Comparison of ENCODE assay signal across 25 cellular contexts in genomic region chr5:177511181-177511580, GRCh38. TPM values are rescaled to one million over a fixed set of nuclear protein-coding genes. Genes with fewer than 3 reads are reported as not detected.
DNase-seq lines count a peak whose midpoint lies in the region; ATAC-seq, FAIRE-seq and TF ChIP-seq lines count a peak whose summit lies in the region.
"Had no signal": no experiment of that assay in that cellular context is flagged by ENCODE, and none has a peak within 500 bp of the region (broad histone marks: within the 10 kb centered on the region; RNA-seq: fewer than 3 reads in every experiment).

No MANE protein-coding gene starts in this region.

- TF ChIP-seq POLR2A in K562 (conservative IDR thresholded peaks at IDR 0.05) (0 out of 2 replicates have a peak, but pooled peaks have one; percentile 6), lower leg skin (IDR thresholded peaks at IDR 0.05) (no peak)

- H3K4me2 ChIP-seq in BLaER1 treated with 17β-estradiol and CSF1 and Interleukin-3, amounts not matched to agents 10 nM and 100 nM: peak overlapping the region; percentile 94 to 100 (median 99)
- H3K4me2 ChIP-seq in Karpas-422 (ENCODE audit: low read depth, low read length, poor library complexity, severe bottlenecking): peak overlapping the region; percentile 100
- no peak overlapping the region for H3K4me2 ChIP-seq in K562 (ENCODE audit: insufficient read depth, low read length)
- H3K4me2 ChIP-seq: KMS-11 had no signal

- H3K9ac ChIP-seq in BLaER1 treated with 17β-estradiol and CSF1 and Interleukin-3, amounts not matched to agents 10 nM and 100 nM: peak overlapping the region; percentile 91 to 100 (median 95)
- peak overlapping the region; percentile 99 for H3K9ac ChIP-seq in Karpas-422 (ENCODE audit: low read length)
- H3K9ac ChIP-seq in K562 (ENCODE audit: insufficient read depth in 1 of 2, low read depth in 2 of 2, low read length in 2 of 2): peak overlapping the region in 1 of 2 experiments; percentile 53; a peak in 2 of 4 replicates
- H3K9ac ChIP-seq: KMS-11 had no signal

- H3K27me3 ChIP-seq in BLaER1 treated with 17β-estradiol and CSF1 and Interleukin-3, amounts not matched to agents 10 nM and 100 nM: no peaks in the 10 kb centered on the region
- no peaks in the 10 kb centered on the region for H3K27me3 ChIP-seq in Karpas-422 (ENCODE audit: low read length)
- H3K27me3 ChIP-seq in K562 (ENCODE audit: control insufficient read depth in 2 of 2, insufficient read depth in 2 of 2, low read length in 2 of 2): no peaks in the 10 kb centered on the region
- H3K27me3 ChIP-seq in neutrophil: no peaks in the 10 kb centered on the region
- H3K27me3 ChIP-seq: gastroesophageal sphincter had no signal

- H2AFZ ChIP-seq in Karpas-422 (ENCODE audit: low read length): no peak overlapping the region
- H2AFZ ChIP-seq in K562 (ENCODE audit: low read depth, low read length): no peak overlapping the region

- POLR2A ChIA-PET in K562 (lab: Yijun Ruan, JAX): interaction anchor here (1.0 to 1.2 kb wide), 3 partner anchors 12 to 15 kb away, joined by 3 read pairs; partner anchors contain the start of gene PDLIM7

- intact Hi-C loops in K562 (cut with micrococcal nuclease) (no loop called here), mucosa of descending colon (cut with DNase I, micrococcal nuclease) (no loop called here), lower leg skin (cut with DNase I; ENCODE audit: low total_unique reads) (no loop called here)

- no peak for TF ChIP-seq CTCF in K562 (IDR thresholded peaks at IDR 0.05 in 2 of 3, conservative IDR thresholded peaks at IDR 0.05 in 1 of 3; ENCODE audit: insufficient read depth in 2 of 3, low read depth in 1 of 3, low read length in 3 of 3)
- no peak for TF ChIP-seq CTCF in neutrophil (IDR thresholded peaks at IDR 0.05)
- no peak for TF ChIP-seq CTCF in mucosa of descending colon (IDR thresholded peaks at IDR 0.05)
- TF ChIP-seq CTCF in lower leg skin (IDR thresholded peaks at IDR 0.05): no peak

- no peak for TF ChIP-seq EP300 in K562 (IDR thresholded peaks at IDR 0.05; ENCODE audit: low read length)

- no peak for TF ChIP-seq RAD21 in K562 (CRISPR knock-in tag; conservative IDR thresholded peaks at IDR 0.05 in 1 of 2, IDR thresholded peaks at IDR 0.05 in 1 of 2)

- H3K9me3 ChIP-seq in BLaER1 treated with 17β-estradiol and CSF1 and Interleukin-3, amounts not matched to agents 10 nM and 100 nM (replicated peaks in 1 of 11): no peaks in the 10 kb centered on the region
- H3K9me3 ChIP-seq in Karpas-422 (ENCODE audit: low read length): no peaks in the 10 kb centered on the region
- no peaks in the 10 kb centered on the region for H3K9me3 ChIP-seq in K562 (replicated peaks; ENCODE audit: control insufficient read depth, insufficient read depth, low read depth, low read length)
- H3K9me3 ChIP-seq in neutrophil: no peaks in the 10 kb centered on the region
- no peaks in the 10 kb centered on the region for H3K9me3 ChIP-seq in mucosa of descending colon
- H3K9me3 ChIP-seq: gastroesophageal sphincter had no signal

- H3K79me2 ChIP-seq in Karpas-422 (ENCODE audit: low read length) (peaks cover 48% of the 10 kb centered on the region), K562 (ENCODE audit: control insufficient read depth, insufficient read depth, low read length) (peaks cover 34% of the 10 kb centered on the region)

- no peaks in the 10 kb centered on the region for H3K9me1 ChIP-seq in K562 (ENCODE audit: control insufficient read depth, insufficient read depth, low read length)

- no peak for DNase-seq in Karpas-422
- DNase-seq in K562 (ENCODE audit: extremely low read depth in 1 of 4, low spot score in 3 of 4): no peak
- no peak for DNase-seq in stimulated activated naive CD4-positive, alpha-beta T cell (lab: John Stamatoyannopoulos, UW)
- no peak for DNase-seq in mucosa of descending colon
- DNase-seq in lower leg skin (ENCODE audit: low spot score in 2 of 2): no peak
- DNase-seq: activated CD4-positive, alpha-beta T cell treated with anti-CD3 and anti-CD28 coated beads, Interleukin-2, amount 10 ng/mL, durations not matched to agents 7 days and 5 days; activated CD8-positive, alpha-beta memory T cell treated with anti-CD3 and anti-CD28 coated beads, Interleukin-2, amount 50 U/mL, for 4 hours; CD8-positive, alpha-beta T cell; DMS153; endodermal cell; NCI-H1105; NCI-H2029 treated with DMSO at 0.1 percent for 48 hours; NCI-H345; NCI-H82; retina; stimulated activated CD4-positive, alpha-beta T cell treated with anti-CD3 and anti-CD28 coated beads, Interleukin-12 subunit alpha, Interleukin-12 subunit beta, amount 100 ng/mL, for 4 hours; stimulated activated CD4-positive, alpha-beta T cell treated with anti-CD3 and anti-CD28 coated beads, Interleukin-4, amount 100 ng/mL, for 4 hours had no signal

- CTCF ChIA-PET in K562 (lab: Yijun Ruan, JAX; ENCODE audit: low intra/inter-chr PET ratio): interaction anchor here (0.6 kb wide), 1 partner anchor 641 kb away, joined by 3 read pairs; no protein-coding TSS in a partner anchor

- peak overlapping the region in 8 of 10 experiments; percentile 2 to 81 (median 74); a peak in 15 of 20 replicates for H3K4me3 ChIP-seq in BLaER1 treated with 17β-estradiol and CSF1 and Interleukin-3, amounts not matched to agents 10 nM and 100 nM
- H3K4me3 ChIP-seq in Karpas-422 (ENCODE audit: low read length) (peak overlapping the region; percentile 36; the same call in 1 of the 2 replicates), K562 (no peak overlapping the region), neutrophil (ENCODE audit: low read depth in 1 of 2, low read length in 1 of 2) (peak overlapping the region; percentile 88 to 100), mucosa of descending colon (no peak overlapping the region), lower leg skin (ENCODE audit: low read depth, poor library complexity, severe bottlenecking) (no peak overlapping the region)
- H3K4me3 ChIP-seq: coronary artery, gastroesophageal sphincter, lung had no signal

- H3K36me3 ChIP-seq in BLaER1 treated with 17β-estradiol and CSF1 and Interleukin-3, amounts not matched to agents 10 nM and 100 nM: peaks cover 66 to 83% (median 71%) of the 10 kb centered on the region in 11 experiments
- H3K36me3 ChIP-seq in Karpas-422 (ENCODE audit: insufficient read depth, low read length) (peaks cover 35% of the 10 kb centered on the region), K562 (ENCODE audit: control insufficient read depth, insufficient read depth, low read length) (peaks cover 80% of the 10 kb centered on the region), neutrophil (peaks cover 51% of the 10 kb centered on the region), mucosa of descending colon (ENCODE audit: low read depth) (no peaks in the 10 kb centered on the region)

- in situ Hi-C loops in K562 (cut with MboI): no loop called here

- H3K4me1 ChIP-seq in BLaER1 treated with 17β-estradiol and CSF1 and Interleukin-3, amounts not matched to agents 10 nM and 100 nM: peaks cover 70 to 87% (median 79%) of the 10 kb centered on the region in 10 experiments
- H3K4me1 ChIP-seq in Karpas-422 (ENCODE audit: low read length) (peaks cover 72% of the 10 kb centered on the region), K562 (replicated peaks in 1 of 2; ENCODE audit: control insufficient read depth in 2 of 2, insufficient read depth in 2 of 2, low read length in 2 of 2) (peaks cover 34 to 64% of the 10 kb centered on the region in 2 experiments), neutrophil (ENCODE audit: control insufficient read depth in 1 of 2, insufficient read depth in 1 of 2, low read depth in 1 of 2, low read length in 1 of 2) (peaks cover 50 to 67% of the 10 kb centered on the region in 2 experiments), mucosa of descending colon (ENCODE audit: low read depth) (peaks cover 7% of the 10 kb centered on the region)

- ATAC-seq in K562: no peak
- ATAC-seq in mucosa of descending colon: no peak
- ATAC-seq: CD8-positive, alpha-beta T cell; gastroesophageal sphincter; Panc1 had no signal

- H3K27ac ChIP-seq in BLaER1 treated with 17β-estradiol and CSF1 and Interleukin-3, amounts not matched to agents 10 nM and 100 nM: peak overlapping the region; percentile 93 to 100 (median 98)
- H3K27ac ChIP-seq in Karpas-422 (ENCODE audit: low read length) (peak overlapping the region; percentile 99), K562 (ENCODE audit: extremely low read depth, low read depth, low read length) (no peak overlapping the region), neutrophil (peak overlapping the region; percentile 99)
- H3K27ac ChIP-seq: gastroesophageal sphincter, KMS-11 had no signal

- FAIRE-seq in K562 (lab: Jason Lieb, UNC): no peak
- FAIRE-seq: islet of Langerhans had no signal

- no TSS peak for BruUV-seq in K562 (replicated peaks; lab: Mats Ljungman, UMichigan)

- 90% methylated on average over 5 of the region's 5 CpGs for WGBS in K562 (ENCODE audit: insufficient coverage, low coverage, missing lambda C conversion rate)
- 90 to 96% methylated on average over 5 of the region's 5 CpGs for WGBS in lower leg skin, 2 donors

- no peaks in the 10 kb centered on the region for H3K9me2 ChIP-seq in Karpas-422 (replicated peaks; ENCODE audit: insufficient read depth, low read length)

- H4K20me1 ChIP-seq in BLaER1 treated with 17β-estradiol and CSF1 and Interleukin-3, amounts not matched to agents 10 nM and 100 nM: peaks cover 6 to 38% (median 25%) of the 10 kb centered on the region in 11 experiments; a peak in 19 of 22 replicates
- H4K20me1 ChIP-seq in Karpas-422 (ENCODE audit: insufficient read depth, low read depth, low read length) (0 out of 2 replicates have a peak, but pooled peaks cover 3% of the 10 kb centered on the region), K562 (replicated peaks; ENCODE audit: control insufficient read depth, insufficient read depth, low read length) (no peaks in the 10 kb centered on the region)

RNA-seq across cellular contexts. Expression of gene DOK3, which starts 1.6 kb away (rescaled TPM):
- total RNA-seq in Karpas-422 (2014; rRNA removed; shearing (Covaris generic); ENCODE audit: low replicate concordance): 138 and 188 TPM in 2 replicates
- 31.3 and 80.0 TPM in 2 replicates for total RNA-seq in K562 (2011; cell fraction: chromatin; rRNA removed; ENCODE audit: low replicate concordance)
- 40.8 and 45.7 TPM in 2 replicates for total RNA-seq in K562 (2011; cell fraction: nucleolus; rRNA removed)
- total RNA-seq in K562 (2011; cell fraction: nucleoplasm; rRNA removed): 31.9 and 45.3 TPM in 2 replicates
- total RNA-seq in K562 (2014; rRNA removed): 9.2 and 11.0 TPM in 2 replicates
- 2.0 TPM in 2 replicates for total RNA-seq in K562 (2014; rRNA removed; fragmentation: Illumina TruSeq; extraction: Trizol)
- total RNA-seq in K562 (2015; rRNA removed; fragmentation: Illumina TruSeq; extraction: Trizol): 5.9 and 7.2 TPM in 2 replicates
- 15.7 and 21.1 TPM in 2 replicates for total RNA-seq in K562 (2021)
- polyA plus RNA-seq in K562 (2011; rRNA removed): 8.0 and 16.1 TPM in 2 replicates
- polyA plus RNA-seq in K562 (2011; cell fraction: cytosol; rRNA removed): 15.1 and 21.5 TPM in 2 replicates
- 70.3 and 111 TPM in 2 replicates for polyA plus RNA-seq in K562 (2011; cell fraction: nucleus; rRNA removed)
- polyA plus RNA-seq in K562 (2012): 14.5 and 23.5 TPM in 2 replicates
- 10.1 and 12.5 TPM in 2 replicates for polyA plus RNA-seq in K562 (2014; fragmentation: Illumina TruSeq; extraction: Trizol)
- polyA plus RNA-seq in K562 (2014; fragmentation: Nextera tagmentation; extraction: Ambion mirVana): 1 to 10 TPM; 1.3 to 1.7 TPM
- polyA plus RNA-seq in K562 (2014; rRNA removed): 16.9 and 23.0 TPM in 2 replicates
- 3.9 and 4.1 TPM in 2 replicates for polyA minus RNA-seq in K562 (2011; rRNA and poly(A)+ RNA removed)
- 7.4 and 11.9 TPM in 2 replicates for polyA minus RNA-seq in K562 (2011; cell fraction: cytosol; rRNA and poly(A)+ RNA removed)
- polyA minus RNA-seq in K562 (2011; cell fraction: nucleus; rRNA and poly(A)+ RNA removed): 18.3 and 19.9 TPM in 2 replicates
- total RNA-seq in mucosa of descending colon: 10 to 100 TPM in 1 of 3 donors, 1 to 10 TPM in 2; 3.7 to 10.3 (median 8.4) TPM
- total RNA-seq in lower leg skin: 1 to 10 TPM; 1.5 to 4.0 (median 2.0) TPM

RNA-seq across cellular contexts. Expression of gene DDX41, which starts 5.6 kb away (rescaled TPM):
- total RNA-seq in Karpas-422 (2014; rRNA removed; shearing (Covaris generic); ENCODE audit: low replicate concordance): 104 and 195 TPM in 2 replicates
- 156 and 392 TPM in 2 replicates for total RNA-seq in K562 (2011; cell fraction: chromatin; rRNA removed; ENCODE audit: low replicate concordance)
- total RNA-seq in K562 (2011; cell fraction: nucleolus; rRNA removed): 235 and 242 TPM in 2 replicates
- total RNA-seq in K562 (2011; cell fraction: nucleoplasm; rRNA removed): 123 and 170 TPM in 2 replicates
- 284 and 396 TPM in 2 replicates for total RNA-seq in K562 (2014; rRNA removed)
- total RNA-seq in K562 (2014; rRNA removed; fragmentation: Illumina TruSeq; extraction: Trizol): 41.4 and 53.7 TPM in 2 replicates
- total RNA-seq in K562 (2015; rRNA removed; fragmentation: Illumina TruSeq; extraction: Trizol): 97.1 and 116 TPM in 2 replicates
- 164 and 167 TPM in 2 replicates for total RNA-seq in K562 (2021)
- 138 and 148 TPM in 2 replicates for polyA plus RNA-seq in K562 (2011; rRNA removed)
- 199 and 327 TPM in 2 replicates for polyA plus RNA-seq in K562 (2011; cell fraction: cytosol; rRNA removed)
- 545 and 753 TPM in 2 replicates for polyA plus RNA-seq in K562 (2011; cell fraction: nucleus; rRNA removed)
- polyA plus RNA-seq in K562 (2012): 166 and 178 TPM in 2 replicates
- 94.9 and 113 TPM in 2 replicates for polyA plus RNA-seq in K562 (2014; fragmentation: Illumina TruSeq; extraction: Trizol)
- polyA plus RNA-seq in K562 (2014; fragmentation: Nextera tagmentation; extraction: Ambion mirVana): 10 to 100 TPM; 38.2 to 60.1 TPM
- polyA plus RNA-seq in K562 (2014; rRNA removed): 234 and 236 TPM in 2 replicates
- polyA minus RNA-seq in K562 (2011; rRNA and poly(A)+ RNA removed): 143 and 154 TPM in 2 replicates
- 157 and 376 TPM in 2 replicates for polyA minus RNA-seq in K562 (2011; cell fraction: cytosol; rRNA and poly(A)+ RNA removed)
- polyA minus RNA-seq in K562 (2011; cell fraction: nucleus; rRNA and poly(A)+ RNA removed): 191 and 218 TPM in 2 replicates
- 10 to 100 TPM; 65.3 to 79.2 (median 79.0) TPM for total RNA-seq in mucosa of descending colon
- total RNA-seq in lower leg skin: 100 to 1,000 TPM in 1 of 4 donors, 10 to 100 TPM in 3; 70.7 to 108 (median 88.6) TPM

RNA-seq across cellular contexts. Expression of gene PDLIM7, which starts 13.8 kb away (rescaled TPM):
- 53.6 and 138 TPM in 2 replicates for total RNA-seq in Karpas-422 (2014; rRNA removed; shearing (Covaris generic); ENCODE audit: low replicate concordance)
- total RNA-seq in K562 (2011; cell fraction: chromatin; rRNA removed; ENCODE audit: low replicate concordance): 145 and 420 TPM in 2 replicates
- total RNA-seq in K562 (2011; cell fraction: nucleolus; rRNA removed): 271 and 275 TPM in 2 replicates
- total RNA-seq in K562 (2011; cell fraction: nucleoplasm; rRNA removed): 200 and 231 TPM in 2 replicates
- 85.6 and 89.0 TPM in 2 replicates for total RNA-seq in K562 (2014; rRNA removed)
- total RNA-seq in K562 (2014; rRNA removed; fragmentation: Illumina TruSeq; extraction: Trizol): 6.4 and 10.4 TPM in 2 replicates
- 32.6 and 38.1 TPM in 2 replicates for total RNA-seq in K562 (2015; rRNA removed; fragmentation: Illumina TruSeq; extraction: Trizol)
- total RNA-seq in K562 (2021): 112 and 124 TPM in 2 replicates
- polyA plus RNA-seq in K562 (2011; rRNA removed): 34.7 and 66.8 TPM in 2 replicates
- 40.6 and 105 TPM in 2 replicates for polyA plus RNA-seq in K562 (2011; cell fraction: cytosol; rRNA removed)
- 255 and 454 TPM in 2 replicates for polyA plus RNA-seq in K562 (2011; cell fraction: nucleus; rRNA removed)
- 79.5 and 127 TPM in 2 replicates for polyA plus RNA-seq in K562 (2012)
- 25.5 and 49.4 TPM in 2 replicates for polyA plus RNA-seq in K562 (2014; fragmentation: Illumina TruSeq; extraction: Trizol)
- 1 to 10 TPM; 2.1 to 4.1 TPM for polyA plus RNA-seq in K562 (2014; fragmentation: Nextera tagmentation; extraction: Ambion mirVana)
- 115 and 119 TPM in 2 replicates for polyA plus RNA-seq in K562 (2014; rRNA removed)
- polyA minus RNA-seq in K562 (2011; rRNA and poly(A)+ RNA removed): 18.4 and 18.7 TPM in 2 replicates
- polyA minus RNA-seq in K562 (2011; cell fraction: cytosol; rRNA and poly(A)+ RNA removed): 39.0 and 41.5 TPM in 2 replicates
- 90.7 and 100 TPM in 2 replicates for polyA minus RNA-seq in K562 (2011; cell fraction: nucleus; rRNA and poly(A)+ RNA removed)
- total RNA-seq in mucosa of descending colon: 100 to 1,000 TPM in 1 of 3 donors, 10 to 100 TPM in 2; 12.9 to 333 (median 54.0) TPM
- 10 to 100 TPM; 11.8 to 31.7 (median 23.5) TPM for total RNA-seq in lower leg skin

RNA-seq across cellular contexts. Expression of gene DBN1, which starts 37.7 kb away (rescaled TPM):
- total RNA-seq in Karpas-422 (2014; rRNA removed; shearing (Covaris generic); ENCODE audit: low replicate concordance): 29.1 and 72.7 TPM in 2 replicates
- 62.9 and 114 TPM in 2 replicates for total RNA-seq in K562 (2011; cell fraction: chromatin; rRNA removed; ENCODE audit: low replicate concordance)
- 51.0 and 54.6 TPM in 2 replicates for total RNA-seq in K562 (2011; cell fraction: nucleolus; rRNA removed)
- 24.9 and 46.2 TPM in 2 replicates for total RNA-seq in K562 (2011; cell fraction: nucleoplasm; rRNA removed)
- total RNA-seq in K562 (2014; rRNA removed) (72.9 and 87.2 TPM in 2 replicates), K562 (2014; rRNA removed; fragmentation: Illumina TruSeq; extraction: Trizol) (11.7 and 12.3 TPM in 2 replicates), K562 (2015; rRNA removed; fragmentation: Illumina TruSeq; extraction: Trizol) (27.9 and 33.0 TPM in 2 replicates), K562 (2021) (78.9 and 84.3 TPM in 2 replicates), mucosa of descending colon (10 to 100 TPM; 12.1 to 61.8 (median 17.2) TPM), lower leg skin (10 to 100 TPM; 14.0 to 65.5 (median 27.6) TPM)
- polyA plus RNA-seq in K562 (2011; rRNA removed) (34.3 and 44.2 TPM in 2 replicates), K562 (2014; fragmentation: Illumina TruSeq; extraction: Trizol) (22.1 and 54.4 TPM in 2 replicates), K562 (2014; fragmentation: Nextera tagmentation; extraction: Ambion mirVana) (under 1 TPM; 0.25 to 0.34 TPM), K562 (2014; rRNA removed) (53.2 and 81.8 TPM in 2 replicates)
- 21.2 and 83.9 TPM in 2 replicates for polyA plus RNA-seq in K562 (2011; cell fraction: cytosol; rRNA removed)
- 142 and 188 TPM in 2 replicates for polyA plus RNA-seq in K562 (2011; cell fraction: nucleus; rRNA removed)
- 44.7 and 45.1 TPM in 2 replicates for polyA plus RNA-seq in K562 (2012)
- 20.0 and 24.6 TPM in 2 replicates for polyA minus RNA-seq in K562 (2011; rRNA and poly(A)+ RNA removed)
- polyA minus RNA-seq in K562 (2011; cell fraction: cytosol; rRNA and poly(A)+ RNA removed): 26.6 and 37.0 TPM in 2 replicates
- polyA minus RNA-seq in K562 (2011; cell fraction: nucleus; rRNA and poly(A)+ RNA removed): 30.0 and 61.5 TPM in 2 replicates

RNA-seq across cellular contexts. Expression of gene FAM193B, which starts 43.2 kb away (rescaled TPM):
- total RNA-seq in Karpas-422 (2014; rRNA removed; shearing (Covaris generic); ENCODE audit: low replicate concordance): 48.3 and 59.6 TPM in 2 replicates
- 296 and 489 TPM in 2 replicates for total RNA-seq in K562 (2011; cell fraction: chromatin; rRNA removed; ENCODE audit: low replicate concordance)
- 300 and 332 TPM in 2 replicates for total RNA-seq in K562 (2011; cell fraction: nucleolus; rRNA removed)
- total RNA-seq in K562 (2011; cell fraction: nucleoplasm; rRNA removed): 230 and 273 TPM in 2 replicates
- total RNA-seq in K562 (2014; rRNA removed): 33.6 and 53.1 TPM in 2 replicates
- total RNA-seq in K562 (2014; rRNA removed; fragmentation: Illumina TruSeq; extraction: Trizol): 15.2 and 18.0 TPM in 2 replicates
- total RNA-seq in K562 (2015; rRNA removed; fragmentation: Illumina TruSeq; extraction: Trizol): 31.7 and 37.3 TPM in 2 replicates
- 58.7 and 59.4 TPM in 2 replicates for total RNA-seq in K562 (2021)
- polyA plus RNA-seq in K562 (2011; rRNA removed): 51.5 and 73.5 TPM in 2 replicates
- 30.7 and 38.5 TPM in 2 replicates for polyA plus RNA-seq in K562 (2011; cell fraction: cytosol; rRNA removed)
- polyA plus RNA-seq in K562 (2011; cell fraction: nucleus; rRNA removed): 492 and 661 TPM in 2 replicates
- polyA plus RNA-seq in K562 (2012): 52.7 and 87.6 TPM in 2 replicates
- polyA plus RNA-seq in K562 (2014; fragmentation: Illumina TruSeq; extraction: Trizol): 44.1 and 45.0 TPM in 2 replicates
- 1 to 10 TPM; 4.4 to 5.0 TPM for polyA plus RNA-seq in K562 (2014; fragmentation: Nextera tagmentation; extraction: Ambion mirVana)
- polyA plus RNA-seq in K562 (2014; rRNA removed): 73.4 and 76.4 TPM in 2 replicates
- polyA minus RNA-seq in K562 (2011; rRNA and poly(A)+ RNA removed): 11.0 and 15.0 TPM in 2 replicates
- 10.5 and 24.3 TPM in 2 replicates for polyA minus RNA-seq in K562 (2011; cell fraction: cytosol; rRNA and poly(A)+ RNA removed)
- 47.3 and 51.4 TPM in 2 replicates for polyA minus RNA-seq in K562 (2011; cell fraction: nucleus; rRNA and poly(A)+ RNA removed)
- total RNA-seq in mucosa of descending colon: 10 to 100 TPM; 57.7 to 83.9 (median 75.2) TPM
- 100 to 1,000 TPM in 1 of 4 donors, 10 to 100 TPM in 3; 57.0 to 128 (median 69.7) TPM for total RNA-seq in lower leg skin

Comparison
In these comparisons a context has a peak if more than half of its experiments do, and no peak if none do; other contexts are left out.
1. H3K4me3 ChIP-seq: peak in BLaER1 treated with 17β-estradiol and CSF1 and Interleukin-3, amounts not matched to agents 10 nM and 100 nM (8 of 10), Karpas-422 (single experiment) and neutrophil (2 of 2); none in K562 (single experiment), mucosa of descending colon (single experiment) and lower leg skin (single experiment).